35 cellular contexts compared by ENCODE assay signal in the genomic region with DNA sequence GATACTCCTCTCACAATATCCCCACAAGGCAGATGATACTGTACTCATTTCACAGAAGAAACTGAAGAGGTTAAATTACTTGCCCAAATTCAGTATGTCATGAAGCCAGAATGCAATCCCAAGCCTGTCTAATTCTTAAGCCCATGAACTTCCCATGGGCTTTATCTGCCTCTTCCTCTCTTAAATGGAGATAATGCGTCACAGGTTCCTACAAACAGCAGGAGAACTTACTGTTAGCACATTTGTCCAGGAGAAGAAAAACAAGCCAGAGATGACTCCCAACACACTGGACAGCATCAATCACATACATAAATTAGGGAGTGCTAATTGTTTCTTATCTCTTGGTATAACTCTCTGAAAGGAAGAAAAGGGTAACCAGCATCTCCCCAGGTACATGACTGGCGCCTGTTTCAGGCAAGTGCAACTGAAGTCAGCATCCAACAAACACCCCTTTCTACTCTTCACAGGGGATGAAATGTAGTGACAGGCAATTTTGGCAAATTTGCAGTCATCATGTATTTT. TPM values are rescaled to one million over a fixed set of nuclear protein-coding genes. Genes with fewer than 3 reads are reported as not detected.
DNase-seq lines count a peak whose midpoint lies in the region; ATAC-seq, FAIRE-seq and TF ChIP-seq lines count a peak whose summit lies in the region.
"Had no signal": no experiment of that assay in that cellular context is flagged by ENCODE, and none has a peak within 500 bp of the region (broad histone marks: within the 10 kb centered on the region; RNA-seq: fewer than 3 reads in every experiment).

No MANE protein-coding gene starts in this region.

- peaks cover 42% of the 10 kb centered on the region for H3K4me1 Mint-ChIP-seq in memory B cell

- H3K4me3 ChIP-seq in left ventricle myocardium inferior (no peak overlapping the region), GM12878 (no peak overlapping the region), SJCRH30 (no peak overlapping the region)
- H3K4me3 ChIP-seq: A549, neural progenitor cell, right lobe of liver, SK-N-MC, stomach, transverse colon had no signal

- H3K27ac ChIP-seq in left ventricle myocardium inferior (replicated peaks) (peak overlapping the region; percentile 45), GM12878 (ENCODE audit: control insufficient read depth, insufficient read depth) (peak overlapping the region; percentile 56), SJCRH30 (no peak overlapping the region)
- H3K27ac ChIP-seq: A549, epithelial cell of prostate, HL-60, neural progenitor cell, SK-N-MC, stomach, transverse colon, WERI-Rb-1 had no signal

- no peak overlapping the region for H3K9ac ChIP-seq in GM12878 (ENCODE audit: control insufficient read depth, insufficient read depth, low read length)
- H3K9ac ChIP-seq: neural progenitor cell had no signal

- H4K20me1 ChIP-seq in GM12878 (ENCODE audit: control insufficient read depth, insufficient read depth): no peaks in the 10 kb centered on the region

- TF ChIP-seq RAD21 in GM12878 (IDR thresholded peaks at IDR 0.05; ENCODE audit: insufficient read depth, low read depth, low read length): no peak

- H3K9me3 Mint-ChIP-seq in memory B cell: peaks cover 3% of the 10 kb centered on the region
- H3K9me3 Mint-ChIP-seq: activated naive CD4-positive, alpha-beta T cell treated with anti-CD3 and anti-CD28 coated beads, Interleukin-2, amount 50 U/mL, for 24 hours; activated T-helper 17 cell treated with anti-CD3 and anti-CD28 coated beads, Interleukin-2, amount 50 U/mL, for 72 hours; neural progenitor cell; T-helper 2 cell treated with Interferon-gamma antibody and Interleukin-4, amounts not matched to agents 5 μg/mL and 100 μg/mL, for 36 hours had no signal

- no peak for DNase-seq in left ventricle myocardium inferior
- no peak for DNase-seq in Right ventricle myocardium superior
- no peak for DNase-seq in GM12878 (ENCODE audit: low read depth, low spot score)
- no peak for DNase-seq in memory B cell (ENCODE audit: low spot score in 2 of 2)
- DNase-seq in SJCRH30: no peak
- DNase-seq in ACHN: no peak
- DNase-seq in AG08396 (ENCODE audit: low spot score): no peak
- DNase-seq: activated CD4-positive, alpha-beta T cell treated with anti-CD3 and anti-CD28 coated beads, Interleukin-2, amount 50 U/mL, for 4 hours; activated CD8-positive, alpha-beta memory T cell treated with anti-CD3 and anti-CD28 coated beads, Interleukin-2, amount 50 U/mL, for 48 hours; central memory CD4-positive, alpha-beta T cell; COR-L47; foreskin fibroblast; GF-D8; HCEC 1CT; midbrain; NCI-H1092; NCI-H1930; NCI-H526 treated with DMSO at 0.1 percent for 48 hours; posterior cingulate gyrus; right lobe of liver; RPMI8226; stimulated activated CD4-positive, alpha-beta T cell treated with anti-CD3 and anti-CD28 coated beads, Interleukin-4, amount 100 ng/mL, for 4 hours; stomach; transverse colon; WERI-Rb-1 had no signal

- H3K27me3 ChIP-seq in left ventricle myocardium inferior (ENCODE audit: low read depth): no peaks in the 10 kb centered on the region
- no peaks in the 10 kb centered on the region for H3K27me3 ChIP-seq in GM12878 (replicated peaks in 1 of 2; ENCODE audit: control insufficient read depth in 2 of 2, insufficient read depth in 2 of 2, low read length in 1 of 2)
- no peaks in the 10 kb centered on the region for H3K27me3 ChIP-seq in SJCRH30
- H3K27me3 ChIP-seq: neural progenitor cell, right lobe of liver, stomach, transverse colon had no signal

- no peak for ATAC-seq in Right ventricle myocardium superior (ENCODE audit: poor library complexity)
- peak; percentile 11; the same call in 2 of the 3 replicates for ATAC-seq in GM12878
- no peak for ATAC-seq in memory B cell (ENCODE audit: low read depth)
- ATAC-seq in HG03108 (IDR thresholded peaks at IDR 0.05; ENCODE audit: unreplicated experiment): no peak
- ATAC-seq: A549; activated T-helper 17 cell treated with anti-CD3 and anti-CD28 coated beads, Interleukin-2, amount 50 U/mL, for 72 hours had no signal

- H2AFZ ChIP-seq in GM12878 (ENCODE audit: control insufficient read depth, low read depth, low read length): no peak overlapping the region
- H2AFZ ChIP-seq: neural progenitor cell had no signal

- intact Hi-C loops in left ventricle myocardium inferior (cut with micrococcal nuclease) (no loop called here), Right ventricle myocardium superior (cut with DNase I) (no loop called here), GM12878 (cut with micrococcal nuclease; ENCODE audit: unreplicated experiment) (no loop called here)

- WGBS in GM12878 (ENCODE audit: insufficient coverage, insufficient replicate concordance, low lambda C conversion rate, missing lambda C conversion rate): 94% methylated on average over 2 of the region's 2 CpGs

- H3K27me3 Mint-ChIP-seq in memory B cell: no peaks in the 10 kb centered on the region
- H3K27me3 Mint-ChIP-seq: activated naive CD4-positive, alpha-beta T cell treated with anti-CD3 and anti-CD28 coated beads, Interleukin-2, amount 50 U/mL, for 24 hours; activated T-helper 17 cell treated with anti-CD3 and anti-CD28 coated beads, Interleukin-2, amount 50 U/mL, for 72 hours had no signal

- peak overlapping the region; percentile 90 for H3K27ac Mint-ChIP-seq in memory B cell
- H3K27ac Mint-ChIP-seq: activated naive CD4-positive, alpha-beta T cell treated with anti-CD3 and anti-CD28 coated beads, Interleukin-2, amount 50 U/mL, for 24 hours; activated T-helper 17 cell treated with anti-CD3 and anti-CD28 coated beads, Interleukin-2, amount 50 U/mL, for 72 hours; neural progenitor cell; T-helper 2 cell treated with Interferon-gamma antibody and Interleukin-4, amounts not matched to agents 5 μg/mL and 100 μg/mL, for 36 hours had no signal

- H3K4me1 ChIP-seq in left ventricle myocardium inferior: peaks cover 67% of the 10 kb centered on the region
- H3K4me1 ChIP-seq in GM12878 (ENCODE audit: control insufficient read depth, insufficient read depth, low read length): peaks cover 34% of the 10 kb centered on the region
- H3K4me1 ChIP-seq in SJCRH30: no peaks in the 10 kb centered on the region
- H3K4me1 ChIP-seq: A549 had no signal

- H3K9me3 ChIP-seq in left ventricle myocardium inferior (replicated peaks): no peaks in the 10 kb centered on the region
- no peaks in the 10 kb centered on the region for H3K9me3 ChIP-seq in GM12878 (replicated peaks; ENCODE audit: control insufficient read depth, insufficient read depth, low read length)
- H3K9me3 ChIP-seq in SJCRH30 (replicated peaks): no peaks in the 10 kb centered on the region
- H3K9me3 ChIP-seq: A549, right lobe of liver, stomach, transverse colon had no signal

- H3K4me2 ChIP-seq in GM12878 (ENCODE audit: control insufficient read depth, insufficient read depth): no peak overlapping the region; the same call in 1 of the 2 replicates
- H3K4me2 ChIP-seq: A549, neural progenitor cell had no signal

- in situ Hi-C loops in GM12878 (cut with MboI): no loop called here
- in situ Hi-C loops in ACHN (cut with HindIII; ENCODE audit: low pct_ligation_motif_present, low pct_unique_long_range_greater_than_20kb, low sequenced_read_pairs): no loop called here

- TF ChIP-seq CTCF in left ventricle myocardium inferior (IDR thresholded peaks at IDR 0.05; ENCODE audit: borderline replicate concordance) (no peak), GM12878 (IDR thresholded peaks at IDR 0.05 in 2 of 3, conservative IDR thresholded peaks at IDR 0.05 in 1 of 3; ENCODE audit: control insufficient read depth in 2 of 3, extremely low read depth in 1 of 3, insufficient read depth in 1 of 3, low read depth in 3 of 3, low read length in 3 of 3) (no peak)

- BruUV-seq in GM12878 (replicated peaks; lab: Mats Ljungman, UMichigan): no TSS peak

- no peak for TF ChIP-seq EP300 in GM12878 (IDR thresholded peaks at IDR 0.05; ENCODE audit: borderline replicate concordance in 1 of 2, control insufficient read depth in 1 of 2, low read depth in 2 of 2, low read length in 2 of 2)

- no peak for FAIRE-seq in GM12878 (lab: Jason Lieb, UNC)
- FAIRE-seq: A549, astrocyte had no signal

- peaks cover 76% of the 10 kb centered on the region for H3K79me2 ChIP-seq in GM12878 (ENCODE audit: control insufficient read depth, insufficient read depth, low read length)

- SMC1A ChIA-PET in GM12878 (lab: Charles Lee; ENCODE audit: uncharacterized antibody, unreplicated experiment): interaction anchor here (1.2 to 6.9 kb wide), 8 partner anchors 9 to 31 kb away, joined by 3 to 102 read pairs (median 4); no protein-coding TSS in a partner anchor

- H3K36me3 Mint-ChIP-seq in memory B cell: peaks cover 6% of the 10 kb centered on the region
- H3K36me3 Mint-ChIP-seq: activated naive CD4-positive, alpha-beta T cell treated with anti-CD3 and anti-CD28 coated beads, Interleukin-2, amount 50 U/mL, for 24 hours; neural progenitor cell had no signal

- H3K36me3 ChIP-seq in left ventricle myocardium inferior (no peaks in the 10 kb centered on the region), GM12878 (ENCODE audit: control insufficient read depth in 2 of 2, insufficient read depth in 2 of 2, low read length in 1 of 2) (no peaks in the 10 kb centered on the region), SJCRH30 (no peaks in the 10 kb centered on the region)
- H3K36me3 ChIP-seq: neural progenitor cell, right lobe of liver, stomach, transverse colon, WERI-Rb-1 had no signal

- peak overlapping the region; percentile 21 for H3K4me3 Mint-ChIP-seq in memory B cell
- H3K4me3 Mint-ChIP-seq: activated naive CD4-positive, alpha-beta T cell treated with anti-CD3 and anti-CD28 coated beads, Interleukin-2, amount 50 U/mL, for 24 hours; activated T-helper 17 cell treated with anti-CD3 and anti-CD28 coated beads, Interleukin-2, amount 50 U/mL, for 72 hours; neural progenitor cell; T-helper 2 cell treated with Interferon-gamma antibody and Interleukin-4, amounts not matched to agents 5 μg/mL and 100 μg/mL, for 36 hours had no signal

- RAD21 ChIA-PET in GM12878 (lab: Charles Lee; ENCODE audit: unreplicated experiment): interaction anchor here (0.7 to 6.4 kb wide), 5 partner anchors 9 to 18 kb away, joined by 3 to 55 read pairs (median 4); no protein-coding TSS in a partner anchor

- POLR2A ChIA-PET in GM12878 (lab: Charles Lee): interaction anchor here (1.2 to 1.8 kb wide), 4 partner anchors 9 to 18 kb away, joined by 3 to 10 read pairs (median 6); no protein-coding TSS in a partner anchor

- TF ChIP-seq POLR2A in GM12878 (IDR thresholded peaks at IDR 0.05; ENCODE audit: low read depth, low read length): no peak

- CTCF ChIA-PET in GM12878 (lab: Yijun Ruan, JAX): interaction anchor here (1.2 to 5.4 kb wide), 2 partner anchors 9 to 18 kb away, joined by 3 to 40 read pairs; no protein-coding TSS in a partner anchor

RNA-seq across cellular contexts. Expression of a gene that starts 27.3 kb away (rescaled TPM):
- 24.4 TPM for total RNA-seq in left ventricle myocardium inferior
- total RNA-seq in Right ventricle myocardium superior: 41.2 TPM
- total RNA-seq in GM12878 (2013; cell fraction: nucleolus; rRNA removed): 276 and 309 TPM in 2 replicates
- total RNA-seq in GM12878 (2014; rRNA removed): 43.9 and 53.0 TPM in 2 replicates
- 52.7 and 54.9 TPM in 2 replicates for total RNA-seq in GM12878 (2014; rRNA removed; fragmentation: Illumina TruSeq; extraction: Trizol)
- total RNA-seq in GM12878 (2021): 65.1 and 70.1 TPM in 2 replicates
- polyA plus RNA-seq in GM12878 (2011; ENCODE audit: low read depth): 22.9 TPM
- polyA plus RNA-seq in GM12878 (2011; rRNA removed): 80.0 and 87.9 TPM in 2 replicates
- 50.0 and 89.8 TPM in 2 replicates for polyA plus RNA-seq in GM12878 (2011; cell fraction: cytosol; rRNA removed)
- 100 and 104 TPM in 2 replicates for polyA plus RNA-seq in GM12878 (2011; cell fraction: nucleus; rRNA removed)
- polyA plus RNA-seq in GM12878 (2012): 37.9 and 40.1 TPM in 2 replicates
- 57.4 and 69.9 TPM in 2 replicates for polyA plus RNA-seq in GM12878 (2014; fragmentation: Illumina TruSeq; extraction: Trizol)
- 10 to 100 TPM; 20.5 to 24.3 TPM for polyA plus RNA-seq in GM12878 (2014; fragmentation: Nextera tagmentation; extraction: Ambion mirVana)
- polyA plus RNA-seq in GM12878 (2014; rRNA removed): 41.8 and 47.8 TPM in 2 replicates
- 10 to 100 TPM; 56.6 to 58.1 TPM for polyA plus RNA-seq in GM12878 (2016; fragmentation: Nextera tagmentation; extraction: Ambion mirVana)
- polyA minus RNA-seq in GM12878 (2011; rRNA and poly(A)+ RNA removed): 89.4 and 131 TPM in 2 replicates
- polyA minus RNA-seq in GM12878 (2011; cell fraction: cytosol; rRNA and poly(A)+ RNA removed): 30.5 and 30.8 TPM in 2 replicates
- polyA minus RNA-seq in GM12878 (2011; cell fraction: nucleus; rRNA and poly(A)+ RNA removed): 53.2 and 83.5 TPM in 2 replicates
- total RNA-seq in SJCRH30 (2014; rRNA removed; shearing (Covaris generic)): 27.9 and 30.7 TPM in 2 replicates
